In the genomic region with DNA sequence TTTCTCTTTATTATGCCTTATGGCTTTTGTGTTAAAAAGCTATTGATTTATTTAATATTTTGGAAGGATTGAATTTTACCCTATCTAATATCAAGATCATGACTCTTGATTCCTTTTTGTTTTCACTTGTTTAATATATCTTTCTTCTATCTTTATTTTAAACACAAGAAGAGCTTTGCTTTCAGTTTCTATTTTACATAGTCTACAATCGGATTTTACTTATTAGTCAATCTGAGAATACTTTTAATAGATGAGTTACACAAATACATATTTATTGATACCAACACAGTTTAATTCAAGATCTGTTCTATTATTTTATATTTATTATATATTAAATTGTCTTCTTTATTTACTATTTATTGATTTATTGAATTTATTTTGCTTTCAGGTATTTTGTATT, we compare ENCODE assay signal across 16 cellular contexts.
A peak's percentile ranks its signal among the peaks of the same experiment; 100 is the strongest.
DNase-seq lines count a peak whose midpoint lies in the region; ATAC-seq and TF ChIP-seq lines count a peak whose summit lies in the region.
"Had no signal": no experiment of that assay in that cellular context is flagged by ENCODE, and none has a peak within 500 bp of the region (broad histone marks: within the 10 kb centered on the region; RNA-seq: fewer than 3 reads in every experiment).

No MANE protein-coding gene starts in this region.

- TF ChIP-seq POLR2A in gastrocnemius medialis (IDR thresholded peaks at IDR 0.05), result no peak

- in situ Hi-C loops in gastrocnemius medialis (cut with MboI; ENCODE audit: low sequenced_read_pairs in 4 of 4), result no loop called here

- peak overlapping the region; percentile 50 for H3K4me3 Mint-ChIP-seq in central memory CD8-positive, alpha-beta T cell
- H3K4me3 Mint-ChIP-seq in activated naive CD4-positive, alpha-beta T cell treated with anti-CD3 and anti-CD28 coated beads, Interleukin-2, amount 10 ng/mL, durations not matched to agents 7 days and 5 days, result no peak overlapping the region
- H3K4me3 Mint-ChIP-seq in activated CD4-positive, alpha-beta T cell treated with anti-CD3 and anti-CD28 coated beads for 36 hours, result no peak overlapping the region
- H3K4me3 Mint-ChIP-seq: CD4-positive, alpha-beta T cell; stimulated activated naive CD8-positive, alpha-beta T cell treated with anti-CD3 and anti-CD28 coated beads, Interleukin-15, amount 100 ng/mL, for 72 hours; T-helper 1 cell treated with Interleukin-12 subunit alpha and Interleukin-12 subunit beta and Interleukin-4 antibody, amounts not matched to agents 30 μg/mL and 1 μg/mL, for 36 hours had no signal

- CTCF ChIA-PET in activated naive CD4-positive, alpha-beta T cell treated with anti-CD3 and anti-CD28 coated beads, Interleukin-2, amount 10 ng/mL, durations not matched to agents 7 days and 5 days (lab: Charles Lee), result no interaction called here
- CTCF ChIA-PET in activated CD4-positive, alpha-beta T cell treated with anti-CD3 and anti-CD28 coated beads for 36 hours (lab: Charles Lee), result interaction anchor here (1.1 kb wide), 1 partner anchor 11 kb away, joined by 3 read pairs; no protein-coding TSS in a partner anchor

- H3K36me3 ChIP-seq in gastrocnemius medialis, result no peaks in the 10 kb centered on the region
- H3K36me3 ChIP-seq: right atrium auricular region had no signal

- H3K4me3 ChIP-seq in gastrocnemius medialis, result peak overlapping the region in 2 of 4 donors; percentile 23 to 33

- POLR2A ChIA-PET in activated CD4-positive, alpha-beta T cell treated with anti-CD3 and anti-CD28 coated beads for 36 hours (lab: Charles Lee), result no interaction called here

- H3K9me3 Mint-ChIP-seq in central memory CD8-positive, alpha-beta T cell, result no peaks in the 10 kb centered on the region
- peaks cover 5% of the 10 kb centered on the region for H3K9me3 Mint-ChIP-seq in activated naive CD4-positive, alpha-beta T cell treated with anti-CD3 and anti-CD28 coated beads, Interleukin-2, amount 10 ng/mL, durations not matched to agents 7 days and 5 days
- H3K9me3 Mint-ChIP-seq in activated CD4-positive, alpha-beta T cell treated with anti-CD3 and anti-CD28 coated beads for 36 hours (ENCODE audit: low read depth), result peaks cover 4% of the 10 kb centered on the region

- H3K27me3 ChIP-seq in gastrocnemius medialis, result no peaks in the 10 kb centered on the region
- H3K27me3 ChIP-seq: right atrium auricular region had no signal

- no peak for TF ChIP-seq CTCF in gastrocnemius medialis (IDR thresholded peaks at IDR 0.05 in 4 of 5, conservative IDR thresholded peaks at IDR 0.05 in 1 of 5)

- peak overlapping the region in 3 of 4 donors; percentile 10 to 39 (median 33) for H3K27ac ChIP-seq in gastrocnemius medialis
- H3K27ac ChIP-seq: right atrium auricular region had no signal

- no peaks in the 10 kb centered on the region for H3K9me3 ChIP-seq in gastrocnemius medialis

- H3K27me3 Mint-ChIP-seq in central memory CD8-positive, alpha-beta T cell, result no peaks in the 10 kb centered on the region
- peaks cover 4% of the 10 kb centered on the region for H3K27me3 Mint-ChIP-seq in activated naive CD4-positive, alpha-beta T cell treated with anti-CD3 and anti-CD28 coated beads, Interleukin-2, amount 10 ng/mL, durations not matched to agents 7 days and 5 days
- peaks cover 2% of the 10 kb centered on the region for H3K27me3 Mint-ChIP-seq in activated CD4-positive, alpha-beta T cell treated with anti-CD3 and anti-CD28 coated beads for 36 hours
- H3K27me3 Mint-ChIP-seq: CD4-positive, alpha-beta T cell; stimulated activated naive CD8-positive, alpha-beta T cell treated with anti-CD3 and anti-CD28 coated beads, Interleukin-15, amount 100 ng/mL, for 72 hours had no signal

- intact Hi-C loops in gastrocnemius medialis (cut with DNase I; ENCODE audit: low total_unique reads), result no loop called here
- intact Hi-C loops in activated CD4-positive, alpha-beta T cell treated with anti-CD3 and anti-CD28 coated beads for 36 hours (cut with DNase I, micrococcal nuclease), result no loop called here

- H3K27ac Mint-ChIP-seq in central memory CD8-positive, alpha-beta T cell (ENCODE audit: low read depth), result peak overlapping the region; percentile 92
- no peak overlapping the region for H3K27ac Mint-ChIP-seq in activated naive CD4-positive, alpha-beta T cell treated with anti-CD3 and anti-CD28 coated beads, Interleukin-2, amount 10 ng/mL, durations not matched to agents 7 days and 5 days
- no peak overlapping the region for H3K27ac Mint-ChIP-seq in activated CD4-positive, alpha-beta T cell treated with anti-CD3 and anti-CD28 coated beads for 36 hours
- H3K27ac Mint-ChIP-seq: CD4-positive, alpha-beta T cell; T-helper 1 cell treated with Interleukin-12 subunit alpha and Interleukin-12 subunit beta and Interleukin-4 antibody, amounts not matched to agents 30 μg/mL and 1 μg/mL, for 36 hours had no signal

- H3K4me1 Mint-ChIP-seq in central memory CD8-positive, alpha-beta T cell, result no peaks in the 10 kb centered on the region
- peaks cover 3% of the 10 kb centered on the region for H3K4me1 Mint-ChIP-seq in activated naive CD4-positive, alpha-beta T cell treated with anti-CD3 and anti-CD28 coated beads, Interleukin-2, amount 10 ng/mL, durations not matched to agents 7 days and 5 days
- H3K4me1 Mint-ChIP-seq in activated CD4-positive, alpha-beta T cell treated with anti-CD3 and anti-CD28 coated beads for 36 hours, result no peaks in the 10 kb centered on the region
- H3K4me1 Mint-ChIP-seq: stimulated activated naive CD8-positive, alpha-beta T cell treated with anti-CD3 and anti-CD28 coated beads, Interleukin-15, amount 100 ng/mL, for 72 hours had no signal

- no peaks in the 10 kb centered on the region for H3K36me3 Mint-ChIP-seq in central memory CD8-positive, alpha-beta T cell (ENCODE audit: insufficient read depth)
- H3K36me3 Mint-ChIP-seq in activated naive CD4-positive, alpha-beta T cell treated with anti-CD3 and anti-CD28 coated beads, Interleukin-2, amount 10 ng/mL, durations not matched to agents 7 days and 5 days, result no peaks in the 10 kb centered on the region
- H3K36me3 Mint-ChIP-seq in activated CD4-positive, alpha-beta T cell treated with anti-CD3 and anti-CD28 coated beads for 36 hours (ENCODE audit: low read depth), result no peaks in the 10 kb centered on the region

- peak; percentile 66 for ATAC-seq in GM18511 (IDR thresholded peaks at IDR 0.05; ENCODE audit: unreplicated experiment)
- ATAC-seq in HG03378 (IDR thresholded peaks at IDR 0.05; ENCODE audit: unreplicated experiment), result peak; percentile 58
- no peak for ATAC-seq in central memory CD8-positive, alpha-beta T cell (replicated peaks; ENCODE audit: extremely low read depth, poor library complexity, severe bottlenecking)
- ATAC-seq in gastrocnemius medialis, result no peak
- no peak for ATAC-seq in activated CD4-positive, alpha-beta T cell treated with anti-CD3 and anti-CD28 coated beads for 36 hours
- ATAC-seq: stimulated activated naive CD8-positive, alpha-beta T cell treated with anti-CD3 and anti-CD28 coated beads, Interleukin-15, amount 100 ng/mL, for 72 hours had no signal

- peaks cover 4 to 6% of the 10 kb centered on the region in 2 donors for H3K4me1 ChIP-seq in gastrocnemius medialis
- H3K4me1 ChIP-seq: right atrium auricular region had no signal

- no peak for DNase-seq in central memory CD8-positive, alpha-beta T cell (ENCODE audit: low spot score in 2 of 2)
- no peak for DNase-seq in gastrocnemius medialis
- DNase-seq in NCI-H226, result no peak
- DNase-seq in activated naive CD4-positive, alpha-beta T cell treated with anti-CD3 and anti-CD28 coated beads, Interleukin-2, amount 10 ng/mL, durations not matched to agents 7 days and 5 days, result no peak
- DNase-seq in activated CD4-positive, alpha-beta T cell treated with anti-CD3 and anti-CD28 coated beads for 36 hours, result no peak
- DNase-seq in GM19238 (ENCODE audit: insufficient read length, low spot score), result no peak
- DNase-seq: activated CD4-positive, alpha-beta T cell treated with anti-CD3 and anti-CD28 coated beads, Interleukin-2, amount 50 U/mL, for 4 hours; CD4-positive, alpha-beta T cell; EL; islet precursor cell; NCI-H446 treated with DMSO at 0.1 percent for 48 hours; stimulated activated naive CD8-positive, alpha-beta T cell treated with anti-CD3 and anti-CD28 coated beads, Interleukin-15, amount 100 ng/mL, for 72 hours had no signal

Comparison
In these comparisons a context has a peak if more than half of its experiments do, and no peak if none do; other contexts are left out.
1. ATAC-seq: peak in GM18511 (single experiment) and HG03378 (single experiment); none in central memory CD8-positive, alpha-beta T cell (single experiment), gastrocnemius medialis (0 of 2) and activated CD4-positive, alpha-beta T cell treated with anti-CD3 and anti-CD28 coated beads for 36 hours (single experiment).